Comparison of ENCODE assay signal across 8 cellular contexts in genomic region chr13:24511019-24511823, GRCh38. TPM values are rescaled to one million over a fixed set of nuclear protein-coding genes. Genes with fewer than 3 reads are reported as not detected.
A peak's percentile ranks its signal among the peaks of the same experiment; 100 is the strongest.
DNase-seq lines count a peak whose midpoint lies in the region; ATAC-seq and TF ChIP-seq lines count a peak whose summit lies in the region.

No MANE protein-coding gene starts in this region.

- TF ChIP-seq POLR2A in transverse colon (IDR thresholded peaks at IDR 0.05) = peak; percentile 51

- no peak for TF ChIP-seq EP300 in transverse colon (IDR thresholded peaks at IDR 0.05; ENCODE audit: low read depth)

- H3K27me3 ChIP-seq in neutrophil (no peaks in the 10 kb centered on the region), transverse colon (no peaks in the 10 kb centered on the region)

- H3K27ac ChIP-seq in neutrophil (peak overlapping the region; percentile 99), transverse colon (peak overlapping the region; percentile 94 to 99 (median 96))

- H3K36me3 ChIP-seq in neutrophil (peaks cover 3% of the 10 kb centered on the region), transverse colon (no peaks in the 10 kb centered on the region)

- 10 to 24% methylated on average over 4 to 22 of the region's 22 CpGs for WGBS in transverse colon (ENCODE audit: low coverage in 1 of 2), 2 donors

- H3K9me3 ChIP-seq in neutrophil (no peaks in the 10 kb centered on the region), transverse colon (no peaks in the 10 kb centered on the region)

- H3K4me3 ChIP-seq in neutrophil (ENCODE audit: low read depth in 1 of 2, low read length in 1 of 2) = peak overlapping the region; percentile 93 to 97
- H3K4me3 ChIP-seq in transverse colon = peak overlapping the region; percentile 56 to 93 (median 80)

- peak; percentile 22 for TF ChIP-seq CTCF in neutrophil (IDR thresholded peaks at IDR 0.05)
- no peak for TF ChIP-seq CTCF in transverse colon (IDR thresholded peaks at IDR 0.05)

- in situ Hi-C loops in transverse colon (cut with MboI; ENCODE audit: low pct_ligation_motif_present in 1 of 4, low pct_unique_long_range_greater_than_20kb in 1 of 4, low sequenced_read_pairs in 3 of 4) = no loop called here

- H3K4me1 ChIP-seq in neutrophil (ENCODE audit: control insufficient read depth in 1 of 2, insufficient read depth in 1 of 2, low read depth in 1 of 2, low read length in 1 of 2) = peaks cover 36 to 47% of the 10 kb centered on the region in 2 experiments
- peaks cover 6 to 36% (median 23%) of the 10 kb centered on the region in 4 donors for H3K4me1 ChIP-seq in transverse colon

- ATAC-seq in HG02623 (IDR thresholded peaks at IDR 0.05; ENCODE audit: unreplicated experiment) = peak; percentile 35

- intact Hi-C loops in transverse colon (cut with DNase I; ENCODE audit: low total_unique reads) = loop anchor here (10.0 kb wide), 1 partner anchor 794 kb away; the partner anchor contains the start of gene NUP58
- intact Hi-C loops in posterior cingulate gyrus (cut with DNase I) = no loop called here

- DNase-seq in GF-D8 (lab: John Stamatoyannopoulos, UW) = peak; percentile 53
- peak; percentile 54 for DNase-seq in NCI-H748 treated with DMSO at 0.1 percent for 48 hours (lab: John Stamatoyannopoulos, UW)
- DNase-seq in activated T-cell treated with anti-CD3 and anti-CD28 coated beads for 1 hour (ENCODE audit: low read depth) = peak; percentile 14
- DNase-seq in fibroblast of gingiva (ENCODE audit: low read depth) = peak; percentile 60
- DNase-seq in transverse colon = peak; percentile 56
- no peak for DNase-seq in posterior cingulate gyrus

RNA-seq across cellular contexts. Expression of gene PARP4, which starts 1.4 kb away (rescaled TPM):
- 100 to 1,000 TPM; 120 to 176 (median 147) TPM for total RNA-seq in transverse colon

Comparison
In these comparisons a context has a peak if more than half of its experiments do, and no peak if none do; other contexts are left out.
1. DNase-seq: peak in GF-D8 (single experiment), NCI-H748 treated with DMSO at 0.1 percent for 48 hours (single experiment), activated T-cell treated with anti-CD3 and anti-CD28 coated beads for 1 hour (single experiment), fibroblast of gingiva (single experiment) and transverse colon (single experiment); none in posterior cingulate gyrus (0 of 10).